In the genomic region with DNA sequence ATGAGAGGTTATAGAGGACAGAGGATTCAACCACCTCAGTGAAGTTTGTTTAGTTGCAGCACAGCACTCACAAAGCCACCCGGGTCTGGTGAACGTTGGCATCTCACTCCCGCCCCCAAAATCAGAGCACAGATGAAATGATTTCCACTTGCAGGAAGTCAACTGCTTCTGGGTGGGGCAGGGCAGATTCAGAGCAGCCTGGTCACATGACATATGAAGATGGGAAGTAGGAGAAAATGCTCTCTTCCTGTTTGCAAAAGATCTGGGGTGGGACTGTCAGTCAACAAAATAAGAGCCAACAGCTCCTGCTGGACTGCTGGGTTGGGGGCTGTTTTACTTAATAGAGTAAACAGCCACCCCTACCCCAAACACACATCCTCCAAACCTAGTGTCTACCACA, we compare ENCODE assay signal across 9 cellular contexts. TPM values are rescaled to one million over a fixed set of nuclear protein-coding genes. Genes with fewer than 3 reads are reported as not detected.
DNase-seq lines count a peak whose midpoint lies in the region; ATAC-seq lines count a peak whose summit lies in the region.
"Had no signal": no experiment of that assay in that cellular context is flagged by ENCODE, and none has a peak within 500 bp of the region (broad histone marks: within the 10 kb centered on the region; RNA-seq: fewer than 3 reads in every experiment).

No MANE protein-coding gene starts in this region.

- H3K36me3 Mint-ChIP-seq in activated CD4-positive, alpha-beta memory T cell treated with anti-CD3 and anti-CD28 coated beads for 36 hours, result no peaks in the 10 kb centered on the region

- H3K27me3 Mint-ChIP-seq in activated CD4-positive, alpha-beta memory T cell treated with anti-CD3 and anti-CD28 coated beads for 36 hours, result no peaks in the 10 kb centered on the region

- H3K4me1 ChIP-seq in subcutaneous abdominal adipose tissue (ENCODE audit: control insufficient read depth in 5 of 5, insufficient read depth in 5 of 5, low read length in 5 of 5), result peaks cover 0 to 11% (median 0%) of the 10 kb centered on the region in 5 donors

- peak; percentile 12 for DNase-seq in activated CD4-positive, CD25-positive, alpha-beta regulatory T cell treated with anti-CD3 and anti-CD28 coated beads, Interleukin-2, amount 50 U/mL, for 16 hours (ENCODE audit: low read depth, low spot score)
- DNase-seq in activated CD4-positive, CD25-positive, alpha-beta regulatory T cell treated with anti-CD3 and anti-CD28 coated beads, Interleukin-2, amount 50 U/mL, for 72 hours, result no peak
- DNase-seq in activated CD4-positive, alpha-beta memory T cell treated with anti-CD3 and anti-CD28 coated beads for 36 hours, result peak; percentile 42
- DNase-seq in left cardiac atrium, result no peak
- no peak for DNase-seq in NCI-H748 (lab: John Stamatoyannopoulos, UW; ENCODE audit: unreplicated experiment)
- DNase-seq: right cardiac atrium had no signal

- no peak overlapping the region for H3K27ac ChIP-seq in subcutaneous abdominal adipose tissue (ENCODE audit: low read depth, low read length)

- ATAC-seq in left cardiac atrium (peak; percentile 54 to 73), GM19328 (IDR thresholded peaks at IDR 0.05; ENCODE audit: unreplicated experiment) (no peak), GM21576 (IDR thresholded peaks at IDR 0.05; ENCODE audit: unreplicated experiment) (no peak)

- peak overlapping the region; percentile 47 for H3K4me3 Mint-ChIP-seq in activated CD4-positive, alpha-beta memory T cell treated with anti-CD3 and anti-CD28 coated beads for 36 hours

- peaks cover 23% of the 10 kb centered on the region for H3K4me1 Mint-ChIP-seq in activated CD4-positive, alpha-beta memory T cell treated with anti-CD3 and anti-CD28 coated beads for 36 hours (ENCODE audit: low read depth)

- H3K9me3 Mint-ChIP-seq in activated CD4-positive, alpha-beta memory T cell treated with anti-CD3 and anti-CD28 coated beads for 36 hours, result no peaks in the 10 kb centered on the region

- peaks cover 33 to 89% (median 73%) of the 10 kb centered on the region in 5 donors for H3K36me3 ChIP-seq in subcutaneous abdominal adipose tissue (ENCODE audit: control insufficient read depth in 5 of 5, insufficient read depth in 5 of 5, low read length in 5 of 5)

- intact Hi-C loops in activated CD4-positive, alpha-beta memory T cell treated with anti-CD3 and anti-CD28 coated beads for 36 hours (cut with micrococcal nuclease), result loop anchor here (10.0 kb wide), 1 partner anchor 101 kb away; no protein-coding TSS in a partner anchor
- intact Hi-C loops in left cardiac atrium (cut with DNase I), result no loop called here

- peak overlapping the region in 3 of 5 donors; percentile 24 to 38 (median 24) for H3K4me3 ChIP-seq in subcutaneous abdominal adipose tissue (ENCODE audit: low read depth in 1 of 5, low read length in 5 of 5)

- no peaks in the 10 kb centered on the region for H3K9me3 ChIP-seq in subcutaneous abdominal adipose tissue (ENCODE audit: control insufficient read depth in 5 of 5, low read length in 5 of 5)

- CTCF ChIA-PET in activated CD4-positive, alpha-beta memory T cell treated with anti-CD3 and anti-CD28 coated beads for 36 hours (lab: Charles Lee), result no interaction called here

- H3K9ac ChIP-seq in subcutaneous abdominal adipose tissue (ENCODE audit: low read length in 5 of 5), result no peak overlapping the region

- POLR2A ChIA-PET in activated CD4-positive, alpha-beta memory T cell treated with anti-CD3 and anti-CD28 coated beads for 36 hours (lab: Charles Lee), result no interaction called here

- H3K27ac Mint-ChIP-seq in activated CD4-positive, alpha-beta memory T cell treated with anti-CD3 and anti-CD28 coated beads for 36 hours, result peak overlapping the region; percentile 31

- no peaks in the 10 kb centered on the region for H3K27me3 ChIP-seq in subcutaneous abdominal adipose tissue (ENCODE audit: control insufficient read depth in 5 of 5, insufficient read depth in 4 of 5, low read length in 5 of 5)

RNA-seq across cellular contexts. Expression of a gene that starts 43.2 kb away (rescaled TPM):
- total RNA-seq in activated CD4-positive, alpha-beta memory T cell treated with anti-CD3 and anti-CD28 coated beads for 36 hours, result not detected
- total RNA-seq in left cardiac atrium, result not detected

Comparison
In these comparisons a context has a peak if more than half of its experiments do, and no peak if none do; other contexts are left out.
1. DNase-seq: peak in activated CD4-positive, CD25-positive, alpha-beta regulatory T cell treated with anti-CD3 and anti-CD28 coated beads, Interleukin-2, amount 50 U/mL, for 16 hours (single experiment) and activated CD4-positive, alpha-beta memory T cell treated with anti-CD3 and anti-CD28 coated beads for 36 hours (single experiment); none in activated CD4-positive, CD25-positive, alpha-beta regulatory T cell treated with anti-CD3 and anti-CD28 coated beads, Interleukin-2, amount 50 U/mL, for 72 hours (single experiment), left cardiac atrium (single experiment) and NCI-H748 (single experiment).
2. ATAC-seq: peak in left cardiac atrium (2 of 2); none in GM19328 (single experiment) and GM21576 (single experiment).